Comparison of ENCODE assay signal across 10 cellular contexts in the genomic region with DNA sequence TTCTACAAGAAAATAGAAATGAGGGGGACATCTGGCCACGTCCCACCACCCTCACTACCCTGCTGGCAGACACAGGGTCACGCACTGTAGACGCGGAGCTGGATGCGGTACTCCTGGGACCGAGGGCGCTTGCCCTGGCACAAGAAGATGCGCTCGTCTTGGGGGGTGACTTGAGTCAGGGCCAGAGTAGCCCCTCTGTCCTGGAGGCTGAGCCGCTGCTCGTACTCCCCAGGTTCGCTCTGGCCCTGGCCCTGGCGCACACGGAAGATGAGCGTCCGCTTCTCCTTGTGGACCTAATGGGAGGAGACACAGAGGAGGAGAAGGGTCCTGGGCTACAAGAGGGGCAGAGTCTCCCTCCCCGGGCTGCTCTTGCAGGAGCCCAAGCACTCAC. TPM values are rescaled to one million over a fixed set of nuclear protein-coding genes. Genes with fewer than 3 reads are reported as not detected.
DNase-seq lines count a peak whose midpoint lies in the region; ATAC-seq and TF ChIP-seq lines count a peak whose summit lies in the region.
"Had no signal": no experiment of that assay in that cellular context is flagged by ENCODE, and none has a peak within 500 bp of the region (broad histone marks: within the 10 kb centered on the region; RNA-seq: fewer than 3 reads in every experiment).

No MANE protein-coding gene starts in this region.

- ATAC-seq in GM23338 = no peak
- ATAC-seq in HG03378 (IDR thresholded peaks at IDR 0.05; ENCODE audit: unreplicated experiment) = no peak

- H3K36me3 ChIP-seq in GM23338 (ENCODE audit: insufficient read depth) (no peaks in the 10 kb centered on the region), SJCRH30 (peaks cover 2% of the 10 kb centered on the region; the same call in 1 of the 2 replicates), hepatocyte (replicated peaks; ENCODE audit: insufficient read depth, low read depth) (no peaks in the 10 kb centered on the region), smooth muscle cell (ENCODE audit: low read depth) (no peaks in the 10 kb centered on the region), prostate gland (no peaks in the 10 kb centered on the region)
- H3K36me3 ChIP-seq: ovary had no signal

- peaks cover 41% of the 10 kb centered on the region for H3K27me3 ChIP-seq in GM23338 (ENCODE audit: insufficient read depth)
- H3K27me3 ChIP-seq in SJCRH30 = no peaks in the 10 kb centered on the region
- peaks cover 41% of the 10 kb centered on the region for H3K27me3 ChIP-seq in hepatocyte
- H3K27me3 ChIP-seq in smooth muscle cell (ENCODE audit: low read depth) = no peaks in the 10 kb centered on the region
- peaks cover 2% of the 10 kb centered on the region for H3K27me3 ChIP-seq in prostate gland (replicated peaks; ENCODE audit: insufficient read depth)
- H3K27me3 ChIP-seq: ovary had no signal

- H3F3A ChIP-seq in GM23338 (replicated peaks; ENCODE audit: low read depth) (peaks cover 15% of the 10 kb centered on the region), smooth muscle cell (ENCODE audit: low read depth) (peaks cover 20% of the 10 kb centered on the region)

- WGBS in hepatocyte (ENCODE audit: low lambda C conversion rate, missing lambda C conversion rate) = 85% methylated on average over 17 of the region's 17 CpGs
- 94% methylated on average over 17 of the region's 17 CpGs for WGBS in smooth muscle cell (ENCODE audit: low lambda C conversion rate)
- WGBS in prostate gland = 65% methylated on average over 14 of the region's 17 CpGs

- H3K4me2 ChIP-seq in GM23338 (peak overlapping the region; percentile 98), hepatocyte (peak overlapping the region; percentile 96), smooth muscle cell (peak overlapping the region; percentile 100)

- H3K27ac Mint-ChIP-seq in GM23338 = no peak overlapping the region
- no peak overlapping the region for H3K27ac Mint-ChIP-seq in endothelial cell (ENCODE audit: unreplicated experiment)

- H3K27me3 Mint-ChIP-seq in GM23338 (ENCODE audit: insufficient read depth, low read depth, poor library complexity) = peaks cover 52% of the 10 kb centered on the region
- H3K27me3 Mint-ChIP-seq in endothelial cell (ENCODE audit: unreplicated experiment) = peaks cover 10% of the 10 kb centered on the region

- H3K9me3 Mint-ChIP-seq in GM23338 = no peaks in the 10 kb centered on the region
- H3K9me3 Mint-ChIP-seq in endothelial cell (ENCODE audit: unreplicated experiment) = no peaks in the 10 kb centered on the region

- 0 out of 2 replicates have a peak overlapping the region, but pooled peaks have one; percentile 52 for H2AFZ ChIP-seq in GM23338
- H2AFZ ChIP-seq in hepatocyte = no peak overlapping the region
- H2AFZ ChIP-seq in smooth muscle cell (ENCODE audit: low read depth) = no peak overlapping the region

- H3K36me3 Mint-ChIP-seq in GM23338 (ENCODE audit: low read depth) (peaks cover 6% of the 10 kb centered on the region; the same call in 2 of the 3 replicates), endothelial cell (ENCODE audit: low read depth, unreplicated experiment) (peaks cover 9% of the 10 kb centered on the region)

- H3K4me3 Mint-ChIP-seq in GM23338 (peak overlapping the region; percentile 68), endothelial cell (ENCODE audit: unreplicated experiment) (no peak overlapping the region)

- no peaks in the 10 kb centered on the region for H3K79me2 ChIP-seq in GM23338 (replicated peaks; ENCODE audit: insufficient read depth)
- no peaks in the 10 kb centered on the region for H3K79me2 ChIP-seq in hepatocyte
- H3K79me2 ChIP-seq in smooth muscle cell (ENCODE audit: low read depth) = no peaks in the 10 kb centered on the region

- H3K9ac ChIP-seq in smooth muscle cell (ENCODE audit: low read depth) = no peak overlapping the region

- TF ChIP-seq POLR2A in prostate gland (IDR thresholded peaks at IDR 0.05) = no peak

- DNase-seq in GM23338 (ENCODE audit: low spot score) = no peak
- DNase-seq in SJCRH30 = no peak
- no peak for DNase-seq in hepatocyte (ENCODE audit: low spot score)
- DNase-seq in smooth muscle cell (lab: John Stamatoyannopoulos, UW; ENCODE audit: unreplicated experiment) = no peak
- no peak for DNase-seq in prostate gland (ENCODE audit: low spot score)
- DNase-seq in NCI-H1694 (lab: John Stamatoyannopoulos, UW) = no peak
- no peak for DNase-seq in endothelial cell (ENCODE audit: low spot score)

- H3K9me3 ChIP-seq in SJCRH30 (replicated peaks) = no peaks in the 10 kb centered on the region
- H3K9me3 ChIP-seq in hepatocyte (ENCODE audit: low read depth) = no peaks in the 10 kb centered on the region
- H3K9me3 ChIP-seq in smooth muscle cell (replicated peaks; ENCODE audit: low read depth) = no peaks in the 10 kb centered on the region
- no peaks in the 10 kb centered on the region for H3K9me3 ChIP-seq in prostate gland
- H3K9me3 ChIP-seq: ovary had no signal

- H3K4me1 ChIP-seq in GM23338 (ENCODE audit: insufficient read depth) (peaks cover 36% of the 10 kb centered on the region), SJCRH30 (peaks cover 9% of the 10 kb centered on the region; the same call in 1 of the 2 replicates), hepatocyte (ENCODE audit: insufficient read depth) (peaks cover 21% of the 10 kb centered on the region), smooth muscle cell (ENCODE audit: low read depth) (peaks cover 44% of the 10 kb centered on the region), prostate gland (replicated peaks) (no peaks in the 10 kb centered on the region)

- intact Hi-C loops in prostate gland (cut with DNase I) = no loop called here

- H4K20me1 ChIP-seq in GM23338 (replicated peaks; ENCODE audit: insufficient read depth) (peaks cover 7% of the 10 kb centered on the region), hepatocyte (ENCODE audit: insufficient read depth, poor library complexity, severe bottlenecking) (no peaks in the 10 kb centered on the region), smooth muscle cell (ENCODE audit: low read depth) (no peaks in the 10 kb centered on the region)

- TF ChIP-seq CTCF in GM23338 (conservative IDR thresholded peaks at IDR 0.05; ENCODE audit: low read depth in 2 of 2) = no peak
- no peak for TF ChIP-seq CTCF in hepatocyte (IDR thresholded peaks at IDR 0.05; ENCODE audit: poor library complexity)
- TF ChIP-seq CTCF in smooth muscle cell (IDR thresholded peaks at IDR 0.05; ENCODE audit: borderline replicate concordance, insufficient read depth, poor library complexity, severe bottlenecking) = no peak
- TF ChIP-seq CTCF in prostate gland (IDR thresholded peaks at IDR 0.05) = no peak
- no peak for TF ChIP-seq CTCF in endothelial cell (IDR thresholded peaks at IDR 0.05; ENCODE audit: unreplicated experiment)

- H3K9me2 ChIP-seq in GM23338 (ENCODE audit: insufficient read depth) (no peaks in the 10 kb centered on the region), hepatocyte (replicated peaks; ENCODE audit: insufficient read depth) (no peaks in the 10 kb centered on the region)

- peaks cover 27% of the 10 kb centered on the region for H3K4me1 Mint-ChIP-seq in GM23338
- H3K4me1 Mint-ChIP-seq in endothelial cell (ENCODE audit: unreplicated experiment) = peaks cover 17% of the 10 kb centered on the region

- H3K4me3 ChIP-seq in GM23338 = peak overlapping the region; percentile 86
- peak overlapping the region; percentile 87; the same call in 1 of the 2 replicates for H3K4me3 ChIP-seq in SJCRH30
- H3K4me3 ChIP-seq in hepatocyte = no peak overlapping the region
- peak overlapping the region; percentile 73 for H3K4me3 ChIP-seq in smooth muscle cell
- no peak overlapping the region for H3K4me3 ChIP-seq in prostate gland

- H3K27ac ChIP-seq in GM23338 (ENCODE audit: low read depth) (no peak overlapping the region), SJCRH30 (peak overlapping the region; percentile 80), hepatocyte (no peak overlapping the region), smooth muscle cell (ENCODE audit: low read depth) (no peak overlapping the region), prostate gland (peak overlapping the region in 1 of 2 donors; percentile 72)
- H3K27ac ChIP-seq: HL-60 had no signal

TF ChIP-seq in GM23338, 12 proteins besides CTCF, POLR2A, EP300 and RAD21 (continues in another document):
- TF ChIP-seq JUNB (IDR thresholded peaks at IDR 0.05; ENCODE audit: unreplicated experiment) (no peak), EZH2phosphoT487 (IDR thresholded peaks at IDR 0.05; ENCODE audit: unreplicated experiment) (no peak), POLR2AphosphoS5 (IDR thresholded peaks at IDR 0.05; ENCODE audit: low read depth) (no peak)

RNA-seq across cellular contexts. Expression of a gene that starts 2.2 kb away (rescaled TPM):
- total RNA-seq in GM23338 (2014; rRNA removed; shearing (Covaris generic)) = 79.5 and 139 TPM in 2 replicates
- polyA plus RNA-seq in GM23338 (2016; fragmentation: Nextera tagmentation; extraction: Ambion mirVana) (7.8 and 8.9 TPM in 2 replicates), hepatocyte (5.1 and 6.1 TPM in 2 replicates), smooth muscle cell (30.7 and 32.1 TPM in 2 replicates)
- total RNA-seq in SJCRH30 (2014; rRNA removed; shearing (Covaris generic)) = 30.2 and 31.7 TPM in 2 replicates
- total RNA-seq in hepatocyte (8.7 and 35.4 TPM in 2 replicates), smooth muscle cell (138 and 160 TPM in 2 replicates), prostate gland (100 to 1,000 TPM; 156 to 292 TPM), endothelial cell (ENCODE audit: unreplicated experiment) (78.3 TPM)

RNA-seq across cellular contexts. Expression of a gene that starts 19.6 kb away (rescaled TPM):
- total RNA-seq in GM23338 (2014; rRNA removed; shearing (Covaris generic)) = 53.6 and 58.3 TPM in 2 replicates
- 28.7 and 31.8 TPM in 2 replicates for polyA plus RNA-seq in GM23338 (2016; fragmentation: Nextera tagmentation; extraction: Ambion mirVana)
- 8.3 and 10.4 TPM in 2 replicates for total RNA-seq in SJCRH30 (2014; rRNA removed; shearing (Covaris generic))
- 15.5 and 15.8 TPM in 2 replicates for total RNA-seq in hepatocyte
- polyA plus RNA-seq in hepatocyte = 35.5 and 46.9 TPM in 2 replicates
- 14.6 and 16.1 TPM in 2 replicates for total RNA-seq in smooth muscle cell
- 53.3 and 63.1 TPM in 2 replicates for polyA plus RNA-seq in smooth muscle cell
- 10 to 100 TPM; 17.6 to 34.2 TPM for total RNA-seq in prostate gland
- total RNA-seq in endothelial cell (ENCODE audit: unreplicated experiment) = 31.5 TPM

RNA-seq across cellular contexts. Expression of a gene that starts 25.9 kb away (rescaled TPM):
- total RNA-seq in GM23338 (2014; rRNA removed; shearing (Covaris generic)) = 1.9 and 3.0 TPM in 2 replicates
- polyA plus RNA-seq in GM23338 (2016; fragmentation: Nextera tagmentation; extraction: Ambion mirVana) (1.8 and 1.9 TPM in 2 replicates), hepatocyte (18.0 and 23.6 TPM in 2 replicates), smooth muscle cell (5.2 and 7.2 TPM in 2 replicates)
- total RNA-seq in SJCRH30 (2014; rRNA removed; shearing (Covaris generic)) = 0.85 and 2.0 TPM in 2 replicates
- total RNA-seq in hepatocyte (12.5 and 13.7 TPM in 2 replicates), smooth muscle cell (1.4 and 7.0 TPM in 2 replicates), prostate gland (10 to 100 TPM; 15.3 to 20.2 TPM), endothelial cell (ENCODE audit: unreplicated experiment) (26.0 TPM)

RNA-seq across cellular contexts. Expression of a gene that starts 31.8 kb away (rescaled TPM):
- 0.03 TPM in 1 of 2 replicates, not detected in the other for total RNA-seq in GM23338 (2014; rRNA removed; shearing (Covaris generic))
- polyA plus RNA-seq in GM23338 (2016; fragmentation: Nextera tagmentation; extraction: Ambion mirVana) = not detected in 2 replicates
- not detected in 2 replicates for total RNA-seq in SJCRH30 (2014; rRNA removed; shearing (Covaris generic))
- total RNA-seq in hepatocyte = 0.08 TPM in 1 of 2 replicates, not detected in the other
- polyA plus RNA-seq in hepatocyte = not detected in 2 replicates
- total RNA-seq in smooth muscle cell = not detected in 2 replicates
- polyA plus RNA-seq in smooth muscle cell = not detected in 2 replicates
- not detected for total RNA-seq in prostate gland
- total RNA-seq in endothelial cell (ENCODE audit: unreplicated experiment) = 0.13 TPM
- polyA plus RNA-seq: ovary had no signal

Comparison
In these comparisons a context has a peak if more than half of its experiments do, and no peak if none do; other contexts are left out.
1. H3K4me3 ChIP-seq: peak in GM23338 (single experiment), SJCRH30 (single experiment) and smooth muscle cell (single experiment); none in hepatocyte (single experiment) and prostate gland (0 of 2).
2. Peak in every context shown above with its lines, with median percentiles within 50 percentile points of each other: H3K4me2 ChIP-seq.